21 cellular contexts compared by ENCODE assay signal in genomic region chr10:44217274-44217820, GRCh38.
"Had no signal": no experiment of that assay in that cellular context is flagged by ENCODE, and none has a peak within 500 bp of the region (broad histone marks: within the 10 kb centered on the region; RNA-seq: fewer than 3 reads in every experiment).

No MANE protein-coding gene starts in this region.

- DNase-seq: cerebellar nuclear complex; colonic mucosa; cortex of kidney; effector memory CD4-positive, alpha-beta T cell; foreskin fibroblast; foreskin melanocyte; gastrocnemius medialis; glutamatergic neuron; head of caudate nucleus; heart right ventricle; hippocampal formation; left cardiac atrium; left lung; left ventricle myocardium superior; lower lobe of right lung; mesenchymal stem cell; mucosa of descending colon had no signal

- H3K27me3 ChIP-seq: colonic mucosa, gastrocnemius medialis, heart right ventricle, left lung had no signal

- H3K4me1 ChIP-seq: colonic mucosa, gastrocnemius medialis, heart right ventricle, left lung, lower lobe of right lung had no signal

- H3K4me3 ChIP-seq: colonic mucosa, gastrocnemius medialis, heart right ventricle, left lung, lower lobe of right lung, mucosa of descending colon had no signal

- FAIRE-seq: endothelial cell of umbilical vein, islet of Langerhans, keratinocyte had no signal

- H3K36me3 ChIP-seq: colonic mucosa, gastrocnemius medialis, heart right ventricle, left lung, lower lobe of right lung had no signal

- H3K27ac ChIP-seq: colonic mucosa, gastrocnemius medialis, heart right ventricle, left lung, lower lobe of right lung had no signal

- ATAC-seq: esophagus mucosa, gastrocnemius medialis, heart right ventricle, left cardiac atrium, left lung, left ventricle myocardium superior, lower lobe of right lung, mucosa of descending colon had no signal

- H3K9me3 ChIP-seq: colonic mucosa, gastrocnemius medialis, lower lobe of right lung, mucosa of descending colon had no signal
